Comparison of ENCODE assay signal across 1 cellular context in the genomic region with DNA sequence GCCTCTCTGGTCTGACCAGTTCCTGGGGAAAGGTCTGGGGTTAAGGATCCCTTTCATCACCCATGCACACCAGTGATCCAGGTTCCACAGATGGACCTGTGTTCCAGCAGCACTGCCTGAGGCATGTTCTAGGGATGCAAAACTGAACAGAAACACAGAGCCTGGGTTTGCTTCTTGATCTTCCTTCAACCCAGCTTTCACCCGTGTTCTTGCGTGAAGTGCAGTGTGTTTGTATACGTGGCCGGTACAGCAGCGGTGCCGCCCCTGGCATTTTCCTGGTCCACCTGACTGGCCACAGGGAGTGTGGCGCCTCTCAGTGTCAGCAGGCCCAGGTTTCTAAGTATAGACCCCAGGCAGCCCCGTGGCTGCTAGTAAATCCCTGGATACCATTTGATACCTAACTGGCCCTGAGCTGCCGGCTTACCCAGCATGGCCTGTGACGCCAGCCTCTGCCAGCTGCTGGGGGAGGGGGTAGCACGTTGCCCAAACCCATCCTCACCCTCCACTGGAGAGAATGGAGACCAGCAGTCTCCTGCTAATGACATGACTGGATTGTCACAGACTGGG.
A peak's percentile ranks its signal among the peaks of the same experiment; 100 is the strongest.
TF ChIP-seq lines count a peak whose summit lies in the region.

No MANE protein-coding gene starts in this region.

TF ChIP-seq in K562, 482 proteins besides CTCF, POLR2A, EP300 and RAD21:
- TF ChIP-seq, protein P1, sequence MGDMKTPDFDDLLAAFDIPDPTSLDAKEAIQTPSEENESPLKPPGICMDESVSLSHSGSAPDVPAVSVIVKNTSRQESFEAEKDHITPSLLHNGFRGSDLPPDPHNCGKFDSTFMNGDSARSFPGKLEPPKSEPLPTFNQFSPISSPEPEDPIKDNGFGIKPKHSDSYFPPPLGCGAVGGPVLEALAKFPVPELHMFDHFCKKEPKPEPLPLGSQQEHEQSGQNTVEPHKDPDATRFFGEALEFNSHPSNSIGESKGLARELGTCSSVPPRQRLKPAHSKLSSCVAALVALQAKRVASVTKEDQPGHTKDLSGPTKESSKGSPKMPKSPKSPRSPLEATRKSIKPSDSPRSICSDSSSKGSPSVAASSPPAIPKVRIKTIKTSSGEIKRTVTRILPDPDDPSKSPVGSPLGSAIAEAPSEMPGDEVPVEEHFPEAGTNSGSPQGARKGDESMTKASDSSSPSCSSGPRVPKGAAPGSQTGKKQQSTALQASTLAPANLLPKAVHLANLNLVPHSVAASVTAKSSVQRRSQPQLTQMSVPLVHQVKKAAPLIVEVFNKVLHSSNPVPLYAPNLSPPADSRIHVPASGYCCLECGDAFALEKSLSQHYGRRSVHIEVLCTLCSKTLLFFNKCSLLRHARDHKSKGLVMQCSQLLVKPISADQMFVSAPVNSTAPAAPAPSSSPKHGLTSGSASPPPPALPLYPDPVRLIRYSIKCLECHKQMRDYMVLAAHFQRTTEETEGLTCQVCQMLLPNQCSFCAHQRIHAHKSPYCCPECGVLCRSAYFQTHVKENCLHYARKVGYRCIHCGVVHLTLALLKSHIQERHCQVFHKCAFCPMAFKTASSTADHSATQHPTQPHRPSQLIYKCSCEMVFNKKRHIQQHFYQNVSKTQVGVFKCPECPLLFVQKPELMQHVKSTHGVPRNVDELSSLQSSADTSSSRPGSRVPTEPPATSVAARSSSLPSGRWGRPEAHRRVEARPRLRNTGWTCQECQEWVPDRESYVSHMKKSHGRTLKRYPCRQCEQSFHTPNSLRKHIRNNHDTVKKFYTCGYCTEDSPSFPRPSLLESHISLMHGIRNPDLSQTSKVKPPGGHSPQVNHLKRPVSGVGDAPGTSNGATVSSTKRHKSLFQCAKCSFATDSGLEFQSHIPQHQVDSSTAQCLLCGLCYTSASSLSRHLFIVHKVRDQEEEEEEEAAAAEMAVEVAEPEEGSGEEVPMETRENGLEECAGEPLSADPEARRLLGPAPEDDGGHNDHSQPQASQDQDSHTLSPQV (IDR thresholded peaks at IDR 0.05), result 0 out of 2 replicates have a peak, but pooled peaks have one; percentile 17
- TF ChIP-seq, protein P2, sequence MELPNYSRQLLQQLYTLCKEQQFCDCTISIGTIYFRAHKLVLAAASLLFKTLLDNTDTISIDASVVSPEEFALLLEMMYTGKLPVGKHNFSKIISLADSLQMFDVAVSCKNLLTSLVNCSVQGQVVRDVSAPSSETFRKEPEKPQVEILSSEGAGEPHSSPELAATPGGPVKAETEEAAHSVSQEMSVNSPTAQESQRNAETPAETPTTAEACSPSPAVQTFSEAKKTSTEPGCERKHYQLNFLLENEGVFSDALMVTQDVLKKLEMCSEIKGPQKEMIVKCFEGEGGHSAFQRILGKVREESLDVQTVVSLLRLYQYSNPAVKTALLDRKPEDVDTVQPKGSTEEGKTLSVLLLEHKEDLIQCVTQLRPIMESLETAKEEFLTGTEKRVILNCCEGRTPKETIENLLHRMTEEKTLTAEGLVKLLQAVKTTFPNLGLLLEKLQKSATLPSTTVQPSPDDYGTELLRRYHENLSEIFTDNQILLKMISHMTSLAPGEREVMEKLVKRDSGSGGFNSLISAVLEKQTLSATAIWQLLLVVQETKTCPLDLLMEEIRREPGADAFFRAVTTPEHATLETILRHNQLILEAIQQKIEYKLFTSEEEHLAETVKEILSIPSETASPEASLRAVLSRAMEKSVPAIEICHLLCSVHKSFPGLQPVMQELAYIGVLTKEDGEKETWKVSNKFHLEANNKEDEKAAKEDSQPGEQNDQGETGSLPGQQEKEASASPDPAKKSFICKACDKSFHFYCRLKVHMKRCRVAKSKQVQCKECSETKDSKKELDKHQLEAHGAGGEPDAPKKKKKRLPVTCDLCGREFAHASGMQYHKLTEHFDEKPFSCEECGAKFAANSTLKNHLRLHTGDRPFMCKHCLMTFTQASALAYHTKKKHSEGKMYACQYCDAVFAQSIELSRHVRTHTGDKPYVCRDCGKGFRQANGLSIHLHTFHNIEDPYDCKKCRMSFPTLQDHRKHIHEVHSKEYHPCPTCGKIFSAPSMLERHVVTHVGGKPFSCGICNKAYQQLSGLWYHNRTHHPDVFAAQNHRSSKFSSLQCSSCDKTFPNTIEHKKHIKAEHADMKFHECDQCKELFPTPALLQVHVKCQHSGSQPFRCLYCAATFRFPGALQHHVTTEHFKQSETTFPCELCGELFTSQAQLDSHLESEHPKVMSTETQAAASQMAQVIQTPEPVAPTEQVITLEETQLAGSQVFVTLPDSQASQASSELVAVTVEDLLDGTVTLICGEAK (IDR thresholded peaks at IDR 0.05), result no peak
- TF ChIP-seq, protein P2 (CRISPR knock-in tag; IDR thresholded peaks at IDR 0.05), result no peak
